In the genomic region with DNA sequence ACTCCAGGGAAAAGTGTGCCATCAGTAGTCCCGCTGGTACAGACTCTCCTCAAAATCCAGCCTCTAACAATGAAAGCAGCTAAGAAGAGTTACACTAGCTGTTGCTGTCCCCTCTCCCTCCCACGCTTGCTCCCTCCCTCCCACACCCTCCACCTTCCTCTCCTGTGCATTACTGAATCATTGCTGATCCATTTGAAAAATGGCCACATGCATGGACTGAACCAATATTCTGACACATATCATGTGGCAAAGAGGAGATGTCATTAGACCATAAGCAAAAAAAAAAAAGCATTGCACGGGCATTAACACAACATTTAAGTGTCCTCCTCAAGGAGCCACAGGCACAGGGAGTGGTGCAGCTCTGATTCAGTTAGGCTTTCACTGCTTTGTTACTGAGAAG, we compare ENCODE assay signal across 15 cellular contexts. TPM values are rescaled to one million over a fixed set of nuclear protein-coding genes. Genes with fewer than 3 reads are reported as not detected.
DNase-seq lines count a peak whose midpoint lies in the region; ATAC-seq and TF ChIP-seq lines count a peak whose summit lies in the region.
"Had no signal": no experiment of that assay in that cellular context is flagged by ENCODE, and none has a peak within 500 bp of the region (broad histone marks: within the 10 kb centered on the region; RNA-seq: fewer than 3 reads in every experiment).

No MANE protein-coding gene starts in this region.

- intact Hi-C loops in tibial artery (cut with DNase I; ENCODE audit: low total_unique reads): no loop called here

- no peak overlapping the region for H3K4me3 Mint-ChIP-seq in mesothelial cell of epicardium
- no peak overlapping the region for H3K4me3 Mint-ChIP-seq in activated T-cell treated with anti-CD3 and anti-CD28 coated beads, Interleukin-2, amount 50 U/mL, for 72 hours
- H3K4me3 Mint-ChIP-seq: activated naive CD8-positive, alpha-beta T cell; CD4-positive, alpha-beta T cell had no signal

- H3K4me1 Mint-ChIP-seq in mesothelial cell of epicardium: peaks cover 43% of the 10 kb centered on the region
- no peaks in the 10 kb centered on the region for H3K4me1 Mint-ChIP-seq in activated T-cell treated with anti-CD3 and anti-CD28 coated beads, Interleukin-2, amount 50 U/mL, for 72 hours (ENCODE audit: low read depth)

- peak overlapping the region; percentile 55 for H3K27ac Mint-ChIP-seq in mesothelial cell of epicardium
- H3K27ac Mint-ChIP-seq in activated T-cell treated with anti-CD3 and anti-CD28 coated beads, Interleukin-2, amount 50 U/mL, for 72 hours: no peak overlapping the region
- H3K27ac Mint-ChIP-seq: activated naive CD8-positive, alpha-beta T cell; CD4-positive, alpha-beta T cell had no signal

- DNase-seq in coronary artery (ENCODE audit: low spot score) (no peak), mesothelial cell of epicardium (ENCODE audit: low spot score in 2 of 2, unreplicated experiment in 2 of 2) (no peak), tibial artery (no peak), AG08396 (ENCODE audit: low spot score) (no peak), DMS 273 treated with DMSO at 0.1 percent for 48 hours (lab: John Stamatoyannopoulos, UW) (no peak)
- DNase-seq in activated T-cell treated with anti-CD3 and anti-CD28 coated beads, Interleukin-2, amount 50 U/mL, for 72 hours: no peak
- DNase-seq: CD4-positive, alpha-beta T cell; GF-D8; midbrain; MM.1S; posterior cingulate gyrus had no signal

- H3K36me3 ChIP-seq in HUES64 (ENCODE audit: insufficient read depth, low read length) (peaks cover 4% of the 10 kb centered on the region; the same call in 1 of the 2 replicates), tibial artery (no peaks in the 10 kb centered on the region)

- no peak overlapping the region for H3K4me3 ChIP-seq in HUES64 (ENCODE audit: low read length)
- H3K4me3 ChIP-seq in coronary artery: no peak overlapping the region
- H3K4me3 ChIP-seq in tibial artery: no peak overlapping the region
- H3K4me3 ChIP-seq: SJSA1 had no signal

- no peaks in the 10 kb centered on the region for H3K9me3 ChIP-seq in HUES64 (ENCODE audit: insufficient read depth, low read depth, low read length)
- no peaks in the 10 kb centered on the region for H3K9me3 ChIP-seq in tibial artery
- H3K9me3 ChIP-seq: SJSA1 had no signal

- H3K27me3 Mint-ChIP-seq in mesothelial cell of epicardium (ENCODE audit: low read depth): no peaks in the 10 kb centered on the region
- peaks cover 7% of the 10 kb centered on the region for H3K27me3 Mint-ChIP-seq in activated T-cell treated with anti-CD3 and anti-CD28 coated beads, Interleukin-2, amount 50 U/mL, for 72 hours (ENCODE audit: low read depth)
- H3K27me3 Mint-ChIP-seq: activated naive CD8-positive, alpha-beta T cell; CD4-positive, alpha-beta T cell had no signal

- H3K27ac ChIP-seq in HUES64 (ENCODE audit: low read depth, low read length): peak overlapping the region; percentile 51; the same call in 1 of the 2 replicates
- H3K27ac ChIP-seq in coronary artery: peak overlapping the region; percentile 42 to 64
- peak overlapping the region; percentile 60 to 68 for H3K27ac ChIP-seq in tibial artery
- H3K27ac ChIP-seq: SJSA1 had no signal

- WGBS in HUES64: 85% methylated on average over 3 of the region's 3 CpGs

- peaks cover 4% of the 10 kb centered on the region for H3K36me3 Mint-ChIP-seq in mesothelial cell of epicardium
- H3K36me3 Mint-ChIP-seq in activated T-cell treated with anti-CD3 and anti-CD28 coated beads, Interleukin-2, amount 50 U/mL, for 72 hours (ENCODE audit: insufficient read depth in 2 of 2): no peaks in the 10 kb centered on the region
- H3K36me3 Mint-ChIP-seq: activated naive CD8-positive, alpha-beta T cell had no signal

- no peaks in the 10 kb centered on the region for H3K9me3 Mint-ChIP-seq in mesothelial cell of epicardium
- no peaks in the 10 kb centered on the region for H3K9me3 Mint-ChIP-seq in activated T-cell treated with anti-CD3 and anti-CD28 coated beads, Interleukin-2, amount 50 U/mL, for 72 hours
- H3K9me3 Mint-ChIP-seq: CD4-positive, alpha-beta T cell had no signal

- no peaks in the 10 kb centered on the region for H3K27me3 ChIP-seq in HUES64 (ENCODE audit: insufficient read depth, low read length)
- no peaks in the 10 kb centered on the region for H3K27me3 ChIP-seq in tibial artery
- H3K27me3 ChIP-seq: SJSA1 had no signal

- no peak overlapping the region for H3K9ac ChIP-seq in HUES64 (ENCODE audit: low read depth, low read length)

- TF ChIP-seq CTCF in coronary artery (IDR thresholded peaks at IDR 0.05): no peak
- TF ChIP-seq CTCF in mesothelial cell of epicardium (IDR thresholded peaks at IDR 0.05; ENCODE audit: unreplicated experiment): no peak
- TF ChIP-seq CTCF in tibial artery (IDR thresholded peaks at IDR 0.05): no peak

- ATAC-seq in activated T-cell treated with anti-CD3 and anti-CD28 coated beads, Interleukin-2, amount 50 U/mL, for 72 hours (replicated peaks in 1 of 2): no peak
- ATAC-seq: esophagus mucosa had no signal

- peaks cover 13% of the 10 kb centered on the region for H3K4me1 ChIP-seq in HUES64 (ENCODE audit: insufficient read depth, low read length)
- H3K4me1 ChIP-seq in tibial artery: peaks cover 0 to 47% (median 32%) of the 10 kb centered on the region in 4 donors

RNA-seq across cellular contexts. Expression of a gene that starts 37.9 kb away (rescaled TPM):
- 22.9 TPM for polyA plus RNA-seq in HUES64 (2013, experiment 1 of 2)
- 22.4 TPM for polyA plus RNA-seq in HUES64 (2013, experiment 2 of 2)
- 41.7 to 43.1 TPM (median 42.1 TPM) in 3 replicates for total RNA-seq in mesothelial cell of epicardium
- under 1 TPM; 0.12 to 0.21 TPM for total RNA-seq in activated T-cell treated with anti-CD3 and anti-CD28 coated beads, Interleukin-2, amount 50 U/mL, for 72 hours

Comparison
In these comparisons a context has a peak if more than half of its experiments do, and no peak if none do; other contexts are left out.
1. RNA of a gene that starts 37.9 kb away (total RNA-seq): 41.7 to 43.1 TPM in mesothelial cell of epicardium; 0.12 to 0.21 TPM in activated T-cell treated with anti-CD3 and anti-CD28 coated beads, Interleukin-2, amount 50 U/mL, for 72 hours; every median in the first group is over 10 times any median in the second.
2. Peak in every context shown above with its lines, with median percentiles within 50 percentile points of each other: H3K27ac ChIP-seq.